12 cellular contexts compared by ENCODE assay signal in genomic region chr10:52701647-52702046, GRCh38.
"Had no signal": no experiment of that assay in that cellular context is flagged by ENCODE, and none has a peak within 500 bp of the region (broad histone marks: within the 10 kb centered on the region; RNA-seq: fewer than 3 reads in every experiment).

No MANE protein-coding gene starts in this region.

- H3K36me3 ChIP-seq: cardiac muscle cell, esophagus squamous epithelium, gastroesophageal sphincter, sigmoid colon had no signal

- H3K9me3 ChIP-seq: esophagus squamous epithelium, gastroesophageal sphincter, sigmoid colon had no signal

- H3K27me3 ChIP-seq: esophagus squamous epithelium, gastroesophageal sphincter, sigmoid colon had no signal

- ATAC-seq: activated naive CD8-positive, alpha-beta T cell treated with anti-CD3 and anti-CD28 coated beads, Interleukin-2, amount 50 U/mL, for 24 hours; gastroesophageal sphincter had no signal

- H3K4me1 ChIP-seq: esophagus squamous epithelium, gastroesophageal sphincter, sigmoid colon had no signal

- H3K4me3 ChIP-seq: cardiac muscle cell, esophagus squamous epithelium, gastroesophageal sphincter, sigmoid colon had no signal

- H3K27ac ChIP-seq: cardiac muscle cell, esophagus squamous epithelium, gastroesophageal sphincter, sigmoid colon had no signal

- DNase-seq: activated CD4-positive, alpha-beta T cell treated with anti-CD3 and anti-CD28 coated beads, Interleukin-2, amount 10 ng/mL, durations not matched to agents 7 days and 5 days; activated CD4-positive, CD25-positive, alpha-beta regulatory T cell; activated CD8-positive, alpha-beta memory T cell treated with anti-CD3 and anti-CD28 coated beads for 24 hours; activated naive CD4-positive, alpha-beta T cell treated with Interleukin-2 at 50 U/mL for 16 hours; activated naive CD8-positive, alpha-beta T cell treated with anti-CD3 and anti-CD28 coated beads, Interleukin-2, amount 50 U/mL, for 24 hours; esophagus squamous epithelium; sigmoid colon; stimulated activated CD4-positive, alpha-beta T cell treated with anti-CD3 and anti-CD28 coated beads, Interleukin-12 subunit alpha, Interleukin-12 subunit beta, amount 100 ng/mL, for 4 hours; stimulated activated naive CD4-positive, alpha-beta T cell treated with Interleukin-2 at 50 U/mL for 16 hours; trophoblast cell had no signal
